ENCODE assay signal across 1 cellular context in the genomic region with DNA sequence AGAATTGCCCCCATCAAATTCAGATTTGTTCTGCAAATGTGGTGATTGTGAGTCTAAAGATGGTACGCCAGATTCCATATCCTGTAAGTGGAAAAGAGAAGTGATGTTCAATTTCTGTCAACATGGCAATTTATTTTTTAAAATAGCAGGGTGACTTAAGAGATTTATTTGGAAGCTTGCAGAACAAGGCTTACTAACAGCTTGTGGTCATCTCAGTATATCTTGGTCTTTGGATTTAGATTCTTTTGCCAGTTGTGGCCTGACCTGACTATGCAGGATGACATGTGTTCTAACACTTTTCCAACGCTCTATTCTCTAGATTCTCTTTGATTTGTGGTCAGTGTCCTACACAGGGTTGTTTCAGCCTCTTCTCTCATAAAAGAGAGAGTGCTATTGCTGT.
TF ChIP-seq lines count a peak whose summit lies in the region.

No MANE protein-coding gene starts in this region.

TF ChIP-seq in IMR-90, 13 proteins besides CTCF, POLR2A, EP300 and RAD21:
- TF ChIP-seq MAFK (IDR thresholded peaks at IDR 0.05; ENCODE audit: low read depth, low read length) = peak; percentile 84
- TF ChIP-seq RFX5 (IDR thresholded peaks at IDR 0.05; ENCODE audit: low read depth, low read length) = no peak
- TF ChIP-seq CEBPB (IDR thresholded peaks at IDR 0.05; ENCODE audit: low read depth, low read length) = no peak
